ENCODE assay signal across 15 cellular contexts in genomic region chr6:158565482-158566040, GRCh38. TPM values are rescaled to one million over a fixed set of nuclear protein-coding genes. Genes with fewer than 3 reads are reported as not detected.
DNase-seq lines count a peak whose midpoint lies in the region; ATAC-seq, FAIRE-seq and TF ChIP-seq lines count a peak whose summit lies in the region.
"Had no signal": no experiment of that assay in that cellular context is flagged by ENCODE, and none has a peak within 500 bp of the region (broad histone marks: within the 10 kb centered on the region; RNA-seq: fewer than 3 reads in every experiment).

No MANE protein-coding gene starts in this region.

- H3K27ac ChIP-seq in HEK293 (ENCODE audit: extremely low read depth, low read depth, low read length): no peak overlapping the region
- H3K27ac ChIP-seq: ovary, testis had no signal

- DNase-seq in T-helper 1 cell: no peak
- no peak for DNase-seq in central memory CD8-positive, alpha-beta T cell (ENCODE audit: low spot score in 2 of 2)
- no peak for DNase-seq in natural killer cell
- no peak for DNase-seq in NCI-H2029 (lab: John Stamatoyannopoulos, UW)
- no peak for DNase-seq in LoVo (ENCODE audit: low spot score)
- no peak for DNase-seq in HTR-8/SVneo (ENCODE audit: insufficient read length, low spot score)
- DNase-seq: activated B cell treated with CpG ODN at 0.5 μM for 24 hours; activated naive CD4-positive, alpha-beta T cell treated with anti-CD3 and anti-CD28 coated beads, Interleukin-2, amount 50 U/mL, for 16 hours; Caco-2; mesendoderm; NCI-H226; ovary; testis had no signal

- peaks cover 17% of the 10 kb centered on the region for H3K36me3 Mint-ChIP-seq in T-helper 1 cell treated with Interleukin-12 subunit alpha and Interleukin-12 subunit beta and Interleukin-4 antibody, amounts not matched to agents 30 μg/mL and 1 μg/mL, for 36 hours (ENCODE audit: low read depth)
- peaks cover 16% of the 10 kb centered on the region for H3K36me3 Mint-ChIP-seq in central memory CD8-positive, alpha-beta T cell (ENCODE audit: insufficient read depth)
- no peaks in the 10 kb centered on the region for H3K36me3 Mint-ChIP-seq in natural killer cell

- no peak for ATAC-seq in central memory CD8-positive, alpha-beta T cell (replicated peaks; ENCODE audit: extremely low read depth, poor library complexity, severe bottlenecking)
- ATAC-seq in natural killer cell: no peak

- no peaks in the 10 kb centered on the region for H3K27me3 Mint-ChIP-seq in T-helper 1 cell treated with Interleukin-12 subunit alpha and Interleukin-12 subunit beta and Interleukin-4 antibody, amounts not matched to agents 30 μg/mL and 1 μg/mL, for 36 hours (ENCODE audit: low read depth)
- H3K27me3 Mint-ChIP-seq in central memory CD8-positive, alpha-beta T cell: no peaks in the 10 kb centered on the region
- no peaks in the 10 kb centered on the region for H3K27me3 Mint-ChIP-seq in natural killer cell (ENCODE audit: low read depth in 2 of 2)
- H3K27me3 Mint-ChIP-seq: activated B cell treated with CpG ODN at 0.5 μM for 24 hours had no signal

- intact Hi-C loops in natural killer cell (cut with micrococcal nuclease): loop anchor here (5.0 to 10.0 kb wide), 2 partner anchors 87 to 149 kb away; partner anchors contain the start of gene SYTL3

- H3K4me3 ChIP-seq in HEK293 (ENCODE audit: low read depth, low read length): no peak overlapping the region
- H3K4me3 ChIP-seq: ovary, testis had no signal

- CTCF ChIA-PET in HEK293 (lab: Yijun Ruan, JAX): interaction anchor here (0.6 to 0.7 kb wide), 3 partner anchors 11 to 1616 kb away, joined by 3 to 6 read pairs (median 4); no protein-coding TSS in a partner anchor

- TF ChIP-seq CTCF in HEK293 (tag by site-specific recombination; IDR thresholded peaks at IDR 0.05) (no peak), natural killer cell (IDR thresholded peaks at IDR 0.05) (no peak)

- H3K9me3 Mint-ChIP-seq in T-helper 1 cell treated with Interleukin-12 subunit alpha and Interleukin-12 subunit beta and Interleukin-4 antibody, amounts not matched to agents 30 μg/mL and 1 μg/mL, for 36 hours: no peaks in the 10 kb centered on the region
- H3K9me3 Mint-ChIP-seq in central memory CD8-positive, alpha-beta T cell: no peaks in the 10 kb centered on the region
- H3K9me3 Mint-ChIP-seq in natural killer cell: no peaks in the 10 kb centered on the region
- H3K9me3 Mint-ChIP-seq: activated B cell treated with CpG ODN at 0.5 μM for 24 hours had no signal

- H3K4me1 Mint-ChIP-seq in T-helper 1 cell treated with Interleukin-12 subunit alpha and Interleukin-12 subunit beta and Interleukin-4 antibody, amounts not matched to agents 30 μg/mL and 1 μg/mL, for 36 hours (ENCODE audit: low read depth): peaks cover 60% of the 10 kb centered on the region
- peaks cover 82% of the 10 kb centered on the region for H3K4me1 Mint-ChIP-seq in central memory CD8-positive, alpha-beta T cell
- peaks cover 95 to 98% of the 10 kb centered on the region in 2 donors for H3K4me1 Mint-ChIP-seq in natural killer cell

- H3K9me3 ChIP-seq in HEK293 (ENCODE audit: control insufficient read depth, insufficient read depth, low read depth, low read length): no peaks in the 10 kb centered on the region
- H3K9me3 ChIP-seq: Caco-2, ovary, testis had no signal

- H3K4me1 ChIP-seq in HEK293 (ENCODE audit: control insufficient read depth, insufficient read depth, low read length): peaks cover 7% of the 10 kb centered on the region
- H3K4me1 ChIP-seq: Caco-2 had no signal

- POLR2A ChIA-PET in HEK293 (lab: Yijun Ruan, JAX): no interaction called here

- no peak overlapping the region for H3K4me3 Mint-ChIP-seq in T-helper 1 cell treated with Interleukin-12 subunit alpha and Interleukin-12 subunit beta and Interleukin-4 antibody, amounts not matched to agents 30 μg/mL and 1 μg/mL, for 36 hours
- H3K4me3 Mint-ChIP-seq in central memory CD8-positive, alpha-beta T cell: peak overlapping the region; percentile 73
- H3K4me3 Mint-ChIP-seq in natural killer cell: peak overlapping the region; percentile 89
- H3K4me3 Mint-ChIP-seq: activated B cell treated with CpG ODN at 0.5 μM for 24 hours had no signal

- peak overlapping the region; percentile 2 for H3K27ac Mint-ChIP-seq in T-helper 1 cell treated with Interleukin-12 subunit alpha and Interleukin-12 subunit beta and Interleukin-4 antibody, amounts not matched to agents 30 μg/mL and 1 μg/mL, for 36 hours
- H3K27ac Mint-ChIP-seq in central memory CD8-positive, alpha-beta T cell (ENCODE audit: low read depth): peak overlapping the region; percentile 92
- H3K27ac Mint-ChIP-seq in natural killer cell: peak overlapping the region; percentile 88 to 96
- H3K27ac Mint-ChIP-seq: activated B cell treated with CpG ODN at 0.5 μM for 24 hours had no signal

- peaks cover 0 to 6% of the 10 kb centered on the region in 2 experiments; a peak in 1 of 3 replicates for H3K36me3 ChIP-seq in HEK293 (ENCODE audit: control insufficient read depth in 2 of 2, insufficient read depth in 1 of 2, low read length in 2 of 2)
- H3K36me3 ChIP-seq: ovary had no signal

- FAIRE-seq in HTR-8/SVneo (lab: Jason Lieb, UNC): no peak

TF ChIP-seq in HEK293, 187 proteins besides CTCF, POLR2A, EP300 and RAD21:
- no peak for TF ChIP-seq REST (tag by site-specific recombination; IDR thresholded peaks at IDR 0.05)
- no peak for TF ChIP-seq ZNF391 (tag by site-specific recombination; IDR thresholded peaks at IDR 0.05; ENCODE audit: borderline replicate concordance, low read depth)
- TF ChIP-seq PRDM1 (tag by site-specific recombination; IDR thresholded peaks at IDR 0.05): peak; percentile 72
- TF ChIP-seq ZNF26 (tag by site-specific recombination; IDR thresholded peaks at IDR 0.05): no peak

RNA-seq across cellular contexts. Expression of gene TMEM181, which starts 5.7 kb away (rescaled TPM):
- total RNA-seq in natural killer cell: 10 to 100 TPM; 44.8 to 60.9 (median 45.0) TPM

Comparison
In these comparisons a context has a peak if more than half of its experiments do, and no peak if none do; other contexts are left out.
1. H3K27ac Mint-ChIP-seq: peak in every context shown above with its lines; median percentile 92 in central memory CD8-positive, alpha-beta T cell; 92 in natural killer cell; 2 in T-helper 1 cell treated with Interleukin-12 subunit alpha and Interleukin-12 subunit beta and Interleukin-4 antibody, amounts not matched to agents 30 μg/mL and 1 μg/mL, for 36 hours.